In the genomic region with DNA sequence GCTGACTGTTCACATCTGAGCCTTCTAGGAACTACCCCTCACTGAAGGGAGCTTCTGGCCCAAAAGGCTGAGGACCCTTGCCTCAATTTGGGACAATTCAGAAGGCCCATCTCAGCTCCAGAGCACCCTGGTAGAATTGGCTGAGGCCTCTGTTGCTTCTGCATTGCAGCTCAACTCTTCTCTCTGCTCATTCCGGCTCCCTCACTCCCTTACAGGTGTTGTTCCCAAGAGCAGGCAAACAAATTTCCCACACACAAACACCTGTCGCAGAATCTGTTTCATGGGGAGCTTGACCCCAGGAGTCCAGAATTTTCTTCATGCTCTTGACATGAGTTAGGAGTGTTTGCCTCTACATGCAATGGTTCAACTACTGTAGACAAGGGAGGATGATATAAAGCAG, we compare ENCODE assay signal across 38 cellular contexts.
"Had no signal": no experiment of that assay in that cellular context is flagged by ENCODE, and none has a peak within 500 bp of the region (broad histone marks: within the 10 kb centered on the region; RNA-seq: fewer than 3 reads in every experiment).

No MANE protein-coding gene starts in this region.

- H3K4me1 Mint-ChIP-seq: activated naive CD4-positive, alpha-beta T cell treated with anti-CD3 and anti-CD28 coated beads, Interleukin-2, amount 10 ng/mL, durations not matched to agents 7 days and 5 days; activated naive CD4-positive, alpha-beta T cell treated with anti-CD3 and anti-CD28 coated beads, Interleukin-2, amount 50 U/mL, for 24 hours; activated naive CD8-positive, alpha-beta T cell treated with anti-CD3 and anti-CD28 coated beads, Interleukin-2, amount 10 ng/mL, durations not matched to agents 7 days and 5 days; activated naive CD8-positive, alpha-beta T cell treated with anti-CD3 and anti-CD28 coated beads, Interleukin-2, amount 50 U/mL, for 24 hours had no signal

- H3K27me3 Mint-ChIP-seq: activated naive CD4-positive, alpha-beta T cell treated with anti-CD3 and anti-CD28 coated beads, Interleukin-2, amount 50 U/mL, for 24 hours; activated naive CD8-positive, alpha-beta T cell; activated naive CD8-positive, alpha-beta T cell treated with anti-CD3 and anti-CD28 coated beads for 36 hours; activated naive CD8-positive, alpha-beta T cell treated with anti-CD3 and anti-CD28 coated beads, Interleukin-2, amount 50 U/mL, for 24 hours; activated T-cell treated with anti-CD3 and anti-CD28 coated beads, Interleukin-2, amount 50 U/mL, for 24 hours had no signal

- ATAC-seq: activated naive CD4-positive, alpha-beta T cell treated with anti-CD3 and anti-CD28 coated beads, Interleukin-2, amount 50 U/mL, for 72 hours; activated naive CD8-positive, alpha-beta T cell treated with anti-CD3 and anti-CD28 coated beads, Interleukin-2, amount 50 U/mL, for 24 hours; activated T-cell treated with anti-CD3 and anti-CD28 coated beads, Interleukin-2, amount 50 U/mL, for 4 hours; activated T-cell treated with anti-CD3 and anti-CD28 coated beads, Interleukin-2, amount 50 U/mL, for 72 hours; activated T-helper 17 cell treated with anti-CD3 and anti-CD28 coated beads, Interleukin-2, amount 50 U/mL, for 72 hours; body of pancreas had no signal

- H3K9me3 ChIP-seq: adrenal gland, ascending aorta, body of pancreas, breast epithelium had no signal

- H3K27me3 ChIP-seq: adrenal gland, ascending aorta, body of pancreas, breast epithelium, cardiac muscle cell had no signal

- H3K27ac Mint-ChIP-seq: activated naive CD4-positive, alpha-beta T cell treated with anti-CD3 and anti-CD28 coated beads for 36 hours; activated naive CD4-positive, alpha-beta T cell treated with anti-CD3 and anti-CD28 coated beads, Interleukin-2, amount 10 ng/mL, durations not matched to agents 7 days and 5 days; activated naive CD4-positive, alpha-beta T cell treated with anti-CD3 and anti-CD28 coated beads, Interleukin-2, amount 50 U/mL, for 24 hours; activated naive CD4-positive, alpha-beta T cell treated with anti-CD3 and anti-CD28 coated beads, Interleukin-2, amount 50 U/mL, for 72 hours; activated naive CD8-positive, alpha-beta T cell; activated naive CD8-positive, alpha-beta T cell treated with anti-CD3 and anti-CD28 coated beads for 36 hours; activated naive CD8-positive, alpha-beta T cell treated with anti-CD3 and anti-CD28 coated beads, Interleukin-2, amount 10 ng/mL, durations not matched to agents 7 days and 5 days; activated naive CD8-positive, alpha-beta T cell treated with anti-CD3 and anti-CD28 coated beads, Interleukin-2, amount 50 U/mL, for 24 hours; activated T-cell treated with anti-CD3 and anti-CD28 coated beads, Interleukin-2, amount 50 U/mL, for 24 hours; activated T-cell treated with anti-CD3 and anti-CD28 coated beads, Interleukin-2, amount 50 U/mL, for 72 hours; activated T-helper 1 cell treated with anti-CD3 and anti-CD28 coated beads, Interleukin-12 subunit alpha, Interleukin-12 subunit beta, Interleukin-2, Interleukin-4 antibody, amounts not matched to agents 30 ng/mL and 10 ng/mL and 1 ng/mL, durations not matched to agents 14 hours and 24 hours and 36 hours; activated T-helper 17 cell treated with anti-CD3 and anti-CD28 coated beads, Interleukin-2, amount 50 U/mL, for 72 hours; activated T-helper 2 cell treated with anti-CD3 and anti-CD28 coated beads, Interferon-gamma antibody, Interleukin-2, Interleukin-4, amounts not matched to agents 10 μg/mL and 5 μg/mL and 100 μg/mL, durations not matched to agents 14 hours and 24 hours and 36 hours; brain had no signal

- H3K4me3 Mint-ChIP-seq: activated naive CD4-positive, alpha-beta T cell treated with anti-CD3 and anti-CD28 coated beads for 36 hours; activated naive CD4-positive, alpha-beta T cell treated with anti-CD3 and anti-CD28 coated beads, Interleukin-2, amount 10 ng/mL, durations not matched to agents 7 days and 5 days; activated naive CD4-positive, alpha-beta T cell treated with anti-CD3 and anti-CD28 coated beads, Interleukin-2, amount 50 U/mL, for 24 hours; activated naive CD8-positive, alpha-beta T cell; activated naive CD8-positive, alpha-beta T cell treated with anti-CD3 and anti-CD28 coated beads for 36 hours; activated naive CD8-positive, alpha-beta T cell treated with anti-CD3 and anti-CD28 coated beads, Interleukin-2, amount 10 ng/mL, durations not matched to agents 7 days and 5 days; activated naive CD8-positive, alpha-beta T cell treated with anti-CD3 and anti-CD28 coated beads, Interleukin-2, amount 50 U/mL, for 24 hours; activated T-cell treated with anti-CD3 and anti-CD28 coated beads, Interleukin-2, amount 50 U/mL, for 24 hours; activated T-cell treated with anti-CD3 and anti-CD28 coated beads, Interleukin-2, amount 50 U/mL, for 4 hours; activated T-cell treated with anti-CD3 and anti-CD28 coated beads, Interleukin-2, amount 50 U/mL, for 72 hours; activated T-helper 1 cell treated with anti-CD3 and anti-CD28 coated beads, Interleukin-12 subunit alpha, Interleukin-12 subunit beta, Interleukin-2, Interleukin-4 antibody, amounts not matched to agents 30 ng/mL and 10 ng/mL and 1 ng/mL, durations not matched to agents 14 hours and 24 hours and 36 hours; activated T-helper 17 cell treated with anti-CD3 and anti-CD28 coated beads, Interleukin-2, amount 50 U/mL, for 72 hours; brain; central memory CD8-positive, alpha-beta T cell had no signal

- H3K36me3 Mint-ChIP-seq: activated naive CD4-positive, alpha-beta T cell treated with anti-CD3 and anti-CD28 coated beads, Interleukin-2, amount 10 ng/mL, durations not matched to agents 7 days and 5 days; activated naive CD4-positive, alpha-beta T cell treated with anti-CD3 and anti-CD28 coated beads, Interleukin-2, amount 50 U/mL, for 24 hours; activated naive CD4-positive, alpha-beta T cell treated with anti-CD3 and anti-CD28 coated beads, Interleukin-2, amount 50 U/mL, for 72 hours; activated naive CD8-positive, alpha-beta T cell; activated naive CD8-positive, alpha-beta T cell treated with anti-CD3 and anti-CD28 coated beads for 36 hours; activated naive CD8-positive, alpha-beta T cell treated with anti-CD3 and anti-CD28 coated beads, Interleukin-2, amount 10 ng/mL, durations not matched to agents 7 days and 5 days; brain had no signal

- H3K9me3 Mint-ChIP-seq: activated naive CD4-positive, alpha-beta T cell treated with anti-CD3 and anti-CD28 coated beads for 36 hours; activated naive CD4-positive, alpha-beta T cell treated with anti-CD3 and anti-CD28 coated beads, Interleukin-2, amount 10 ng/mL, durations not matched to agents 7 days and 5 days; activated naive CD4-positive, alpha-beta T cell treated with anti-CD3 and anti-CD28 coated beads, Interleukin-2, amount 50 U/mL, for 24 hours; activated naive CD4-positive, alpha-beta T cell treated with anti-CD3 and anti-CD28 coated beads, Interleukin-2, amount 50 U/mL, for 72 hours; activated naive CD8-positive, alpha-beta T cell treated with anti-CD3 and anti-CD28 coated beads for 36 hours; activated naive CD8-positive, alpha-beta T cell treated with anti-CD3 and anti-CD28 coated beads, Interleukin-2, amount 10 ng/mL, durations not matched to agents 7 days and 5 days; activated naive CD8-positive, alpha-beta T cell treated with anti-CD3 and anti-CD28 coated beads, Interleukin-2, amount 50 U/mL, for 24 hours; activated T-cell treated with anti-CD3 and anti-CD28 coated beads, Interleukin-2, amount 50 U/mL, for 24 hours; activated T-cell treated with anti-CD3 and anti-CD28 coated beads, Interleukin-2, amount 50 U/mL, for 4 hours; activated T-cell treated with anti-CD3 and anti-CD28 coated beads, Interleukin-2, amount 50 U/mL, for 72 hours; activated T-helper 1 cell treated with anti-CD3 and anti-CD28 coated beads, Interleukin-12 subunit alpha, Interleukin-12 subunit beta, Interleukin-2, Interleukin-4 antibody, amounts not matched to agents 30 ng/mL and 10 ng/mL and 1 ng/mL, durations not matched to agents 14 hours and 24 hours and 36 hours; activated T-helper 17 cell treated with anti-CD3 and anti-CD28 coated beads, Interleukin-2, amount 50 U/mL, for 72 hours; activated T-helper 2 cell treated with anti-CD3 and anti-CD28 coated beads, Interferon-gamma antibody, Interleukin-2, Interleukin-4, amounts not matched to agents 10 μg/mL and 5 μg/mL and 100 μg/mL, durations not matched to agents 14 hours and 24 hours and 36 hours; brain; central memory CD8-positive, alpha-beta T cell had no signal

- H3K4me3 ChIP-seq: adrenal gland, ascending aorta, body of pancreas, breast epithelium, cardiac muscle cell had no signal

- H3K36me3 ChIP-seq: adrenal gland, ascending aorta, brain microvascular endothelial cell, breast epithelium, cardiac muscle cell had no signal

- H3K27ac ChIP-seq: adrenal gland, ascending aorta, body of pancreas, brain microvascular endothelial cell, breast epithelium, cardiac muscle cell had no signal

- DNase-seq: activated effector memory CD4-positive, alpha-beta T cell treated with anti-CD3 and anti-CD28 coated beads, Interleukin-2, amount 50 U/mL, for 16 hours; activated effector memory CD4-positive, alpha-beta T cell treated with Interleukin-2 at 50 U/mL for 16 hours; activated gamma-delta T cell; activated gamma-delta T cell treated with Interleukin-2 at 50 U/mL for 16 hours; activated naive CD4-positive, alpha-beta T cell; activated naive CD4-positive, alpha-beta T cell treated with anti-CD3 and anti-CD28 coated beads for 36 hours; activated naive CD4-positive, alpha-beta T cell treated with anti-CD3 and anti-CD28 coated beads, Interleukin-2, amount 10 ng/mL, durations not matched to agents 7 days and 5 days; activated naive CD4-positive, alpha-beta T cell treated with anti-CD3 and anti-CD28 coated beads, Interleukin-2, amount 50 U/mL, for 16 hours; activated naive CD4-positive, alpha-beta T cell treated with Interleukin-2 at 50 U/mL for 16 hours; activated naive CD8-positive, alpha-beta T cell treated with anti-CD3 and anti-CD28 coated beads for 36 hours; activated naive CD8-positive, alpha-beta T cell treated with anti-CD3 and anti-CD28 coated beads, Interleukin-2, amount 10 ng/mL, durations not matched to agents 7 days and 5 days; activated naive CD8-positive, alpha-beta T cell treated with anti-CD3 and anti-CD28 coated beads, Interleukin-2, amount 50 U/mL, for 24 hours; activated T-cell treated with anti-CD3 and anti-CD28 coated beads, Interleukin-2, amount 50 U/mL, for 1 hour; activated T-cell treated with anti-CD3 and anti-CD28 coated beads, Interleukin-2, amount 50 U/mL, for 24 hours; activated T-cell treated with anti-CD3 and anti-CD28 coated beads, Interleukin-2, amount 50 U/mL, for 4 hours; activated T-cell treated with anti-CD3 and anti-CD28 coated beads, Interleukin-2, amount 50 U/mL, for 48 hours; activated T-cell treated with anti-CD3 and anti-CD28 coated beads, Interleukin-2, amount 50 U/mL, for 72 hours; adrenal gland; amniotic stem cell; amygdala; anterior cingulate cortex; aorta; body of pancreas; brain microvascular endothelial cell; caudate nucleus; central memory CD4-positive, alpha-beta T cell; cerebellar nuclear complex had no signal

- H3K4me1 ChIP-seq: adrenal gland, ascending aorta, body of pancreas, breast epithelium had no signal
